8 cellular contexts compared by ENCODE assay signal in genomic region chr15:84658788-84659411, GRCh38. TPM values are rescaled to one million over a fixed set of nuclear protein-coding genes. Genes with fewer than 3 reads are reported as not detected.
A peak's percentile ranks its signal among the peaks of the same experiment; 100 is the strongest.
DNase-seq lines count a peak whose midpoint lies in the region; ATAC-seq and TF ChIP-seq lines count a peak whose summit lies in the region.

No MANE protein-coding gene starts in this region.

- no peaks in the 10 kb centered on the region for H3K36me3 ChIP-seq in right lobe of liver
- no peaks in the 10 kb centered on the region for H3K36me3 ChIP-seq in tibial nerve

- TF ChIP-seq POLR2A in right lobe of liver (IDR thresholded peaks at IDR 0.05) (no peak), tibial nerve (IDR thresholded peaks at IDR 0.05) (no peak)

- peaks cover 0 to 9% (median 0%) of the 10 kb centered on the region in 4 donors for H3K4me1 ChIP-seq in right lobe of liver
- peaks cover 0 to 34% (median 9%) of the 10 kb centered on the region in 4 donors for H3K4me1 ChIP-seq in tibial nerve

- no peaks in the 10 kb centered on the region for H3K9me3 ChIP-seq in right lobe of liver
- H3K9me3 ChIP-seq in tibial nerve: no peaks in the 10 kb centered on the region

- no peak overlapping the region for H3K27ac Mint-ChIP-seq in activated naive CD4-positive, alpha-beta T cell treated with anti-CD3 and anti-CD28 coated beads for 36 hours
- peak overlapping the region; percentile 76 for H3K27ac Mint-ChIP-seq in activated naive CD8-positive, alpha-beta T cell treated with anti-CD3 and anti-CD28 coated beads, Interleukin-2, amount 50 U/mL, for 24 hours

- no peaks in the 10 kb centered on the region for H3K27me3 ChIP-seq in right lobe of liver
- H3K27me3 ChIP-seq in tibial nerve: no peaks in the 10 kb centered on the region

- no peak for DNase-seq in activated naive CD4-positive, alpha-beta T cell treated with anti-CD3 and anti-CD28 coated beads for 36 hours
- no peak for DNase-seq in activated naive CD4-positive, alpha-beta T cell treated with anti-CD3 and anti-CD28 coated beads, Interleukin-2, amount 50 U/mL, for 16 hours
- no peak for DNase-seq in activated naive CD8-positive, alpha-beta T cell treated with anti-CD3 and anti-CD28 coated beads, Interleukin-2, amount 50 U/mL, for 24 hours
- DNase-seq in right lobe of liver (no peak), tibial nerve (ENCODE audit: low spot score in 2 of 2) (no peak), posterior vena cava (ENCODE audit: low spot score) (no peak), SKM-1 treated with dmso at 0.1 percent for 144 hours (lab: John Stamatoyannopoulos, UW; ENCODE audit: unreplicated experiment) (no peak)
- no peak for DNase-seq in NK-92 treated with Interleukin-12 subunit alpha and Interleukin-12 subunit beta, amount 100 ng/mL, for 24 hours (lab: John Stamatoyannopoulos, UW)

- H3K27me3 Mint-ChIP-seq in activated naive CD4-positive, alpha-beta T cell treated with anti-CD3 and anti-CD28 coated beads for 36 hours (ENCODE audit: low read depth): no peaks in the 10 kb centered on the region
- no peaks in the 10 kb centered on the region for H3K27me3 Mint-ChIP-seq in activated naive CD8-positive, alpha-beta T cell treated with anti-CD3 and anti-CD28 coated beads, Interleukin-2, amount 50 U/mL, for 24 hours

- TF ChIP-seq CTCF in right lobe of liver (IDR thresholded peaks at IDR 0.05) (no peak), tibial nerve (IDR thresholded peaks at IDR 0.05) (no peak)

- no peak for TF ChIP-seq EP300 in tibial nerve (IDR thresholded peaks at IDR 0.05)

- no peaks in the 10 kb centered on the region for H3K9me3 Mint-ChIP-seq in activated naive CD4-positive, alpha-beta T cell treated with anti-CD3 and anti-CD28 coated beads for 36 hours
- H3K9me3 Mint-ChIP-seq in activated naive CD8-positive, alpha-beta T cell treated with anti-CD3 and anti-CD28 coated beads, Interleukin-2, amount 50 U/mL, for 24 hours: no peaks in the 10 kb centered on the region

- no peak for ATAC-seq in activated naive CD8-positive, alpha-beta T cell treated with anti-CD3 and anti-CD28 coated beads, Interleukin-2, amount 50 U/mL, for 24 hours
- ATAC-seq in right lobe of liver: no peak

- intact Hi-C loops in activated naive CD4-positive, alpha-beta T cell treated with anti-CD3 and anti-CD28 coated beads for 36 hours (cut with micrococcal nuclease): loop anchor here (10.0 kb wide), 1 partner anchor 746 kb away; no protein-coding TSS in a partner anchor
- intact Hi-C loops in right lobe of liver (cut with DNase I): loop anchor here in 1 of 2 donors (10.0 kb wide), 2 partner anchors 56 to 226 kb away; partner anchors contain the start of genes SEC11A and SLC28A1
- intact Hi-C loops in posterior vena cava (cut with DNase I): loop anchor here (10.0 kb wide), 2 partner anchors 256 to 266 kb away; no protein-coding TSS in a partner anchor

- H3K36me3 Mint-ChIP-seq in activated naive CD4-positive, alpha-beta T cell treated with anti-CD3 and anti-CD28 coated beads for 36 hours (ENCODE audit: low read depth): no peaks in the 10 kb centered on the region
- H3K36me3 Mint-ChIP-seq in activated naive CD8-positive, alpha-beta T cell treated with anti-CD3 and anti-CD28 coated beads, Interleukin-2, amount 50 U/mL, for 24 hours (ENCODE audit: low read depth): no peaks in the 10 kb centered on the region

- peak overlapping the region; percentile 63 for H3K4me3 Mint-ChIP-seq in activated naive CD4-positive, alpha-beta T cell treated with anti-CD3 and anti-CD28 coated beads for 36 hours
- H3K4me3 Mint-ChIP-seq in activated naive CD8-positive, alpha-beta T cell treated with anti-CD3 and anti-CD28 coated beads, Interleukin-2, amount 50 U/mL, for 24 hours: peak overlapping the region; percentile 63

- H3K4me1 Mint-ChIP-seq in activated naive CD4-positive, alpha-beta T cell treated with anti-CD3 and anti-CD28 coated beads for 36 hours (ENCODE audit: low read depth): peaks cover 25% of the 10 kb centered on the region
- H3K4me1 Mint-ChIP-seq in activated naive CD8-positive, alpha-beta T cell treated with anti-CD3 and anti-CD28 coated beads, Interleukin-2, amount 50 U/mL, for 24 hours: peaks cover 34% of the 10 kb centered on the region

- CTCF ChIA-PET in activated naive CD4-positive, alpha-beta T cell treated with anti-CD3 and anti-CD28 coated beads for 36 hours (lab: Charles Lee): interaction anchor here (0.6 to 2.3 kb wide), 9 partner anchors 9 to 220 kb away, joined by 3 to 8 read pairs (median 3); no protein-coding TSS in a partner anchor

- H3K27ac ChIP-seq in right lobe of liver (peak overlapping the region; percentile 20 to 71 (median 51)), tibial nerve (peak overlapping the region; percentile 75 to 93 (median 80))

- WGBS in right lobe of liver (ENCODE audit: insufficient coverage, low coverage, low lambda C conversion rate, missing lambda C conversion rate): 44% methylated on average over 5 of the region's 7 CpGs
- WGBS in tibial nerve, 2 donors: 40% methylated on average over 7 of the region's 7 CpGs

- peak overlapping the region; percentile 32 to 59 (median 55) for H3K4me3 ChIP-seq in right lobe of liver
- H3K4me3 ChIP-seq in tibial nerve: peak overlapping the region; percentile 48 to 66 (median 58)

RNA-seq across cellular contexts. Expression of gene NMB, which starts 0.9 kb away (rescaled TPM):
- 1 to 10 TPM; 5.1 to 5.7 TPM for total RNA-seq in activated naive CD4-positive, alpha-beta T cell treated with anti-CD3 and anti-CD28 coated beads for 36 hours
- total RNA-seq in right lobe of liver (1 to 10 TPM in 4 of 6 experiments, under 1 TPM in 2; 0.76 to 3.8 (median 1.7) TPM), tibial nerve (100 to 1,000 TPM in 1 of 4 donors, 10 to 100 TPM in 3; 27.3 to 157 (median 68.0) TPM), posterior vena cava (1 to 10 TPM; 5.7 to 8.7 TPM)

RNA-seq across cellular contexts. Expression of gene WDR73, which starts 4.8 kb away (rescaled TPM):
- total RNA-seq in activated naive CD4-positive, alpha-beta T cell treated with anti-CD3 and anti-CD28 coated beads for 36 hours: 1 to 10 TPM; 9.5 to 9.9 TPM
- total RNA-seq in right lobe of liver (10 to 100 TPM in 1 of 6 experiments, 1 to 10 TPM in 5; 6.3 to 11.1 (median 8.1) TPM), tibial nerve (10 to 100 TPM; 19.7 to 40.2 (median 32.3) TPM), posterior vena cava (10 to 100 TPM; 18.0 to 18.7 TPM)

RNA-seq across cellular contexts. Expression of gene SEC11A, which starts 57.0 kb away (rescaled TPM):
- 10 to 100 TPM; 87.2 to 99.1 TPM for total RNA-seq in activated naive CD4-positive, alpha-beta T cell treated with anti-CD3 and anti-CD28 coated beads for 36 hours
- total RNA-seq in right lobe of liver (10 to 100 TPM; 58.7 to 71.5 (median 65.3) TPM), tibial nerve (100 to 1,000 TPM in 3 of 4 donors, 10 to 100 TPM in 1; 88.2 to 132 (median 119) TPM), posterior vena cava (100 to 1,000 TPM in 1 of 2 donors, 10 to 100 TPM in 1; 83.0 to 113 TPM)

RNA-seq across cellular contexts. Expression of gene ZSCAN2, which starts 58.1 kb away (rescaled TPM):
- total RNA-seq in activated naive CD4-positive, alpha-beta T cell treated with anti-CD3 and anti-CD28 coated beads for 36 hours: 1 to 10 TPM; 5.3 to 5.6 TPM
- total RNA-seq in right lobe of liver (1 to 10 TPM; 4.5 to 8.7 (median 6.8) TPM), tibial nerve (1 to 10 TPM; 4.1 to 7.2 (median 5.2) TPM), posterior vena cava (1 to 10 TPM; 3.0 to 4.7 TPM)
